Comparison of ENCODE assay signal across 16 cellular contexts in genomic region chr1:41657679-41658078, GRCh38.
DNase-seq lines count a peak whose midpoint lies in the region; ATAC-seq and TF ChIP-seq lines count a peak whose summit lies in the region.
"Had no signal": no experiment of that assay in that cellular context is flagged by ENCODE, and none has a peak within 500 bp of the region (broad histone marks: within the 10 kb centered on the region; RNA-seq: fewer than 3 reads in every experiment).

No MANE protein-coding gene starts in this region.

- H2BK15ac ChIP-seq in mesendoderm (replicated peaks; ENCODE audit: low read depth) = no peak overlapping the region

- H3K56ac ChIP-seq in mesendoderm (ENCODE audit: low read length) = no peak overlapping the region

- no peak overlapping the region for H3K18ac ChIP-seq in mesendoderm (ENCODE audit: low read length)

- TF ChIP-seq CTCF in DND-41 (IDR thresholded peaks at IDR 0.05; ENCODE audit: borderline replicate concordance, extremely low read depth, low read length, poor library complexity, severe bottlenecking) (peak; percentile 21), WERI-Rb-1 (IDR thresholded peaks at IDR 0.05; ENCODE audit: low read depth, low read length) (peak; percentile 45)

- H2BK5ac ChIP-seq in mesendoderm (ENCODE audit: low read length) = no peak overlapping the region

- no peaks in the 10 kb centered on the region for H3K9me3 Mint-ChIP-seq in activated T-cell treated with anti-CD3 and anti-CD28 coated beads, Interleukin-2, amount 50 U/mL, for 24 hours
- H3K9me3 Mint-ChIP-seq: immature natural killer cell had no signal

- H3K79me2 ChIP-seq in DND-41 (ENCODE audit: insufficient read depth, low read length) (peaks cover 93% of the 10 kb centered on the region), mesendoderm (ENCODE audit: control insufficient read depth, insufficient read depth, low read length) (no peaks in the 10 kb centered on the region)

- H4K8ac ChIP-seq in mesendoderm (ENCODE audit: low read depth, low read length) = no peak overlapping the region

- H3K9ac ChIP-seq in DND-41 (ENCODE audit: low read depth, low read length) (peak overlapping the region; percentile 78), mesendoderm (ENCODE audit: low read length) (no peak overlapping the region)

- peak overlapping the region; percentile 90 for H3K27ac ChIP-seq in DND-41 (ENCODE audit: low read length)
- H3K27ac ChIP-seq in WERI-Rb-1 = peak overlapping the region; percentile 69
- H3K27ac ChIP-seq in mesendoderm (ENCODE audit: low read depth, low read length) = no peak overlapping the region
- H3K27ac ChIP-seq: breast epithelium, pancreas, SJSA1 had no signal

- ATAC-seq in DND-41 (ENCODE audit: insufficient read depth, low read depth) = no peak
- ATAC-seq: pancreas had no signal

- H3K9me3 ChIP-seq in DND-41 (ENCODE audit: insufficient read depth, low read length, severe bottlenecking) (no peaks in the 10 kb centered on the region), WERI-Rb-1 (ENCODE audit: severe bottlenecking) (no peaks in the 10 kb centered on the region)
- H3K9me3 ChIP-seq: breast epithelium, pancreas, SJSA1 had no signal

- no peak overlapping the region for H4K5ac ChIP-seq in mesendoderm (ENCODE audit: low read length)

- peaks cover 80% of the 10 kb centered on the region for H3K4me1 Mint-ChIP-seq in activated T-cell treated with anti-CD3 and anti-CD28 coated beads, Interleukin-2, amount 50 U/mL, for 24 hours (ENCODE audit: low read depth)

- DNase-seq in activated T-cell treated with anti-CD3 and anti-CD28 coated beads, Interleukin-2, amount 50 U/mL, for 24 hours = peak; percentile 29
- no peak for DNase-seq in activated T-cell treated with anti-CD3 and anti-CD28 coated beads for 4 hours
- DNase-seq in DND-41 = no peak
- DNase-seq in WERI-Rb-1 = peak; percentile 41
- DNase-seq in mesenteric fat pad (ENCODE audit: low spot score) = peak; percentile 65
- no peak for DNase-seq in HCEC 1CT
- no peak for DNase-seq in mesendoderm
- no peak for DNase-seq in stimulated activated CD4-positive, alpha-beta T cell treated with anti-CD3 and anti-CD28 coated beads, Interleukin-4, amount 100 ng/mL, for 24 hours
- DNase-seq: activated gamma-delta T cell treated with Interleukin-2 at 50 U/mL for 16 hours; immature natural killer cell; NCI-H510A; pancreas; stimulated activated CD4-positive, alpha-beta T cell treated with anti-CD3 and anti-CD28 coated beads, Interleukin-2, amount 100 ng/mL, for 48 hours; T-helper 9 cell had no signal

- no CpG with 5 or more reads among the region's 5 CpGs for WGBS in mesendoderm (ENCODE audit: extremely low coverage, insufficient coverage, low lambda C conversion rate)

- H2BK120ac ChIP-seq in mesendoderm (ENCODE audit: low read depth, low read length) = no peak overlapping the region

- H3K36me3 ChIP-seq in DND-41 (ENCODE audit: insufficient read depth, low read length) (peaks cover 49% of the 10 kb centered on the region), WERI-Rb-1 (no peaks in the 10 kb centered on the region), mesendoderm (ENCODE audit: control insufficient read depth, insufficient read depth, low read length) (no peaks in the 10 kb centered on the region)
- H3K36me3 ChIP-seq: breast epithelium, pancreas had no signal

- H3K23ac ChIP-seq in mesendoderm (ENCODE audit: low read length) = no peak overlapping the region

- H3K4ac ChIP-seq in mesendoderm (ENCODE audit: low read depth, low read length) = no peak overlapping the region

- H3K4me2 ChIP-seq in DND-41 (ENCODE audit: insufficient read depth, low read length) (peak overlapping the region; percentile 74), mesendoderm (ENCODE audit: low read length) (no peak overlapping the region)

- H3K4me1 ChIP-seq in DND-41 (ENCODE audit: insufficient read depth, low read length) (peaks cover 89% of the 10 kb centered on the region), mesendoderm (ENCODE audit: control insufficient read depth, low read depth, low read length) (no peaks in the 10 kb centered on the region)

- H3K27me3 Mint-ChIP-seq in activated T-cell treated with anti-CD3 and anti-CD28 coated beads, Interleukin-2, amount 50 U/mL, for 24 hours = no peaks in the 10 kb centered on the region

- peak overlapping the region; percentile 87 for H3K27ac Mint-ChIP-seq in activated T-cell treated with anti-CD3 and anti-CD28 coated beads, Interleukin-2, amount 50 U/mL, for 24 hours

- H3K27me3 ChIP-seq in DND-41 (ENCODE audit: insufficient read depth, low read length, poor library complexity) (no peaks in the 10 kb centered on the region), WERI-Rb-1 (ENCODE audit: insufficient read depth, low read depth, severe bottlenecking) (no peaks in the 10 kb centered on the region), mesendoderm (ENCODE audit: insufficient read depth, low read length, poor library complexity) (peaks cover 12% of the 10 kb centered on the region)
- H3K27me3 ChIP-seq: breast epithelium, pancreas, SJSA1 had no signal

- no peaks in the 10 kb centered on the region for H3K79me1 ChIP-seq in mesendoderm (ENCODE audit: low read length)

- H4K20me1 ChIP-seq in DND-41 (ENCODE audit: insufficient read depth, low read length) = peaks cover 80% of the 10 kb centered on the region

- H3K36me3 Mint-ChIP-seq in activated T-cell treated with anti-CD3 and anti-CD28 coated beads, Interleukin-2, amount 50 U/mL, for 24 hours (ENCODE audit: low read depth) = peaks cover 85% of the 10 kb centered on the region

- H2AK5ac ChIP-seq in mesendoderm (ENCODE audit: low read length) = no peak overlapping the region

- H2AFZ ChIP-seq in DND-41 (ENCODE audit: low read depth, low read length) = no peak overlapping the region

- H3K4me3 ChIP-seq in DND-41 (ENCODE audit: low read depth in 1 of 2, low read length in 2 of 2) (peak overlapping the region in 1 of 2 experiments; percentile 83; a peak in 2 of 4 replicates), WERI-Rb-1 (ENCODE audit: low read depth, low read length) (no peak overlapping the region), mesendoderm (ENCODE audit: low read length) (no peak overlapping the region)
- H3K4me3 ChIP-seq: breast epithelium, pancreas, SJSA1 had no signal

- peak overlapping the region; percentile 96 for H3K4me3 Mint-ChIP-seq in activated T-cell treated with anti-CD3 and anti-CD28 coated beads, Interleukin-2, amount 50 U/mL, for 24 hours
- H3K4me3 Mint-ChIP-seq: immature natural killer cell had no signal

Comparison
In these comparisons a context has a peak if more than half of its experiments do, and no peak if none do; other contexts are left out.
1. DNase-seq: peak in activated T-cell treated with anti-CD3 and anti-CD28 coated beads, Interleukin-2, amount 50 U/mL, for 24 hours (single experiment), WERI-Rb-1 (single experiment) and mesenteric fat pad (single experiment); none in activated T-cell treated with anti-CD3 and anti-CD28 coated beads for 4 hours (single experiment), DND-41 (single experiment), HCEC 1CT (single experiment), mesendoderm (single experiment) and stimulated activated CD4-positive, alpha-beta T cell treated with anti-CD3 and anti-CD28 coated beads, Interleukin-4, amount 100 ng/mL, for 24 hours (single experiment).